38 cellular contexts compared by ENCODE assay signal in genomic region chr11:40842750-40843339, GRCh38.
"Had no signal": no experiment of that assay in that cellular context is flagged by ENCODE, and none has a peak within 500 bp of the region (broad histone marks: within the 10 kb centered on the region; RNA-seq: fewer than 3 reads in every experiment).

No MANE protein-coding gene starts in this region.

- H3K27ac ChIP-seq: ascending aorta, cardiac muscle cell, VCaP had no signal

- ATAC-seq: activated CD4-positive, alpha-beta T cell treated with anti-CD3 and anti-CD28 coated beads for 36 hours; activated CD4-positive, CD25-positive, alpha-beta regulatory T cell treated with anti-CD3 and anti-CD28 coated beads, Interleukin-2, amount 50 U/mL, for 24 hours; activated CD8-positive, alpha-beta memory T cell treated with anti-CD3 and anti-CD28 coated beads, Interleukin-2, amount 10 ng/mL, durations not matched to agents 7 days and 5 days; activated CD8-positive, alpha-beta T cell treated with anti-CD3 and anti-CD28 coated beads, Interleukin-2, amount 10 ng/mL, durations not matched to agents 7 days and 5 days; activated naive CD8-positive, alpha-beta T cell treated with anti-CD3 and anti-CD28 coated beads, Interleukin-2, amount 50 U/mL, for 24 hours had no signal

- H3K36me3 ChIP-seq: ascending aorta, cardiac muscle cell had no signal

- H3K27ac Mint-ChIP-seq: activated CD4-positive, alpha-beta memory T cell treated with anti-CD3 and anti-CD28 coated beads, Interleukin-2, amount 10 ng/mL, durations not matched to agents 7 days and 5 days; activated CD4-positive, alpha-beta T cell treated with anti-CD3 and anti-CD28 coated beads for 36 hours; activated CD4-positive, alpha-beta T cell treated with anti-CD3 and anti-CD28 coated beads, Interleukin-2, amount 10 ng/mL, durations not matched to agents 7 days and 5 days; activated CD8-positive, alpha-beta memory T cell treated with anti-CD3 and anti-CD28 coated beads, Interleukin-2, amount 10 ng/mL, durations not matched to agents 7 days and 5 days; activated CD8-positive, alpha-beta T cell treated with anti-CD3 and anti-CD28 coated beads, Interleukin-2, amount 10 ng/mL, durations not matched to agents 7 days and 5 days; activated naive CD4-positive, alpha-beta T cell treated with anti-CD3 and anti-CD28 coated beads, Interleukin-2, amount 10 ng/mL, durations not matched to agents 7 days and 5 days; activated naive CD4-positive, alpha-beta T cell treated with anti-CD3 and anti-CD28 coated beads, Interleukin-2, amount 50 U/mL, for 24 hours; activated naive CD8-positive, alpha-beta T cell; activated naive CD8-positive, alpha-beta T cell treated with anti-CD3 and anti-CD28 coated beads, Interleukin-2, amount 10 ng/mL, durations not matched to agents 7 days and 5 days; activated naive CD8-positive, alpha-beta T cell treated with anti-CD3 and anti-CD28 coated beads, Interleukin-2, amount 50 U/mL, for 24 hours; activated T-cell treated with anti-CD3 and anti-CD28 coated beads, Interleukin-2, amount 50 U/mL, for 24 hours; activated T-helper 2 cell treated with anti-CD3 and anti-CD28 coated beads, Interferon-gamma antibody, Interleukin-2, Interleukin-4, amounts not matched to agents 10 μg/mL and 5 μg/mL and 100 μg/mL, durations not matched to agents 14 hours and 24 hours and 36 hours; brain; T-helper 1 cell treated with Interleukin-12 subunit alpha and Interleukin-12 subunit beta and Interleukin-4 antibody, amounts not matched to agents 30 μg/mL and 1 μg/mL, for 36 hours; T-helper 2 cell treated with Interferon-gamma antibody and Interleukin-4, amounts not matched to agents 5 μg/mL and 100 μg/mL, for 36 hours had no signal

- H3K27me3 ChIP-seq: ascending aorta, cardiac muscle cell had no signal

- H3K4me1 ChIP-seq: ascending aorta had no signal

- DNase-seq: activated CD4-positive, alpha-beta memory T cell treated with anti-CD3 and anti-CD28 coated beads, Interleukin-2, amount 10 ng/mL, durations not matched to agents 7 days and 5 days; activated CD4-positive, alpha-beta T cell treated with anti-CD3 and anti-CD28 coated beads for 1 hour; activated CD4-positive, alpha-beta T cell treated with anti-CD3 and anti-CD28 coated beads for 36 hours; activated CD4-positive, alpha-beta T cell treated with anti-CD3 and anti-CD28 coated beads for 48 hours; activated CD4-positive, alpha-beta T cell treated with anti-CD3 and anti-CD28 coated beads, Interleukin-2, amount 10 ng/mL, durations not matched to agents 7 days and 5 days; activated CD4-positive, alpha-beta T cell treated with anti-CD3 and anti-CD28 coated beads, Interleukin-2, amount 50 U/mL, for 48 hours; activated CD4-positive, CD25-positive, alpha-beta regulatory T cell; activated CD8-positive, alpha-beta memory T cell treated with anti-CD3 and anti-CD28 coated beads for 24 hours; activated CD8-positive, alpha-beta memory T cell treated with anti-CD3 and anti-CD28 coated beads, Interleukin-2, amount 10 ng/mL, durations not matched to agents 7 days and 5 days; activated CD8-positive, alpha-beta memory T cell treated with anti-CD3 and anti-CD28 coated beads, Interleukin-2, amount 50 U/mL, for 48 hours; activated CD8-positive, alpha-beta T cell treated with anti-CD3 and anti-CD28 coated beads, Interleukin-2, amount 10 ng/mL, durations not matched to agents 7 days and 5 days; activated effector memory CD4-positive, alpha-beta T cell treated with Interleukin-2 at 50 U/mL for 16 hours; activated gamma-delta T cell; activated naive CD4-positive, alpha-beta T cell treated with anti-CD3 and anti-CD28 coated beads, Interleukin-2, amount 10 ng/mL, durations not matched to agents 7 days and 5 days; activated naive CD4-positive, alpha-beta T cell treated with Interleukin-2 at 50 U/mL for 16 hours; activated naive CD8-positive, alpha-beta T cell treated with anti-CD3 and anti-CD28 coated beads, Interleukin-2, amount 10 ng/mL, durations not matched to agents 7 days and 5 days; activated naive CD8-positive, alpha-beta T cell treated with anti-CD3 and anti-CD28 coated beads, Interleukin-2, amount 50 U/mL, for 24 hours; activated T-cell treated with anti-CD3 and anti-CD28 coated beads, Interleukin-2, amount 50 U/mL, for 24 hours; activated T-cell treated with anti-CD3 and anti-CD28 coated beads, Interleukin-2, amount 50 U/mL, for 48 hours; amygdala; anterior cingulate cortex; caudate nucleus; cerebellar nuclear complex; T-helper 2 cell; T-helper 9 cell had no signal

- H3K27me3 Mint-ChIP-seq: activated CD4-positive, alpha-beta memory T cell treated with anti-CD3 and anti-CD28 coated beads, Interleukin-2, amount 10 ng/mL, durations not matched to agents 7 days and 5 days; activated CD4-positive, alpha-beta T cell treated with anti-CD3 and anti-CD28 coated beads for 36 hours; activated CD4-positive, alpha-beta T cell treated with anti-CD3 and anti-CD28 coated beads, Interleukin-2, amount 10 ng/mL, durations not matched to agents 7 days and 5 days; activated CD8-positive, alpha-beta memory T cell treated with anti-CD3 and anti-CD28 coated beads, Interleukin-2, amount 10 ng/mL, durations not matched to agents 7 days and 5 days; activated naive CD4-positive, alpha-beta T cell treated with anti-CD3 and anti-CD28 coated beads, Interleukin-2, amount 10 ng/mL, durations not matched to agents 7 days and 5 days; activated naive CD4-positive, alpha-beta T cell treated with anti-CD3 and anti-CD28 coated beads, Interleukin-2, amount 50 U/mL, for 24 hours; activated naive CD8-positive, alpha-beta T cell; activated naive CD8-positive, alpha-beta T cell treated with anti-CD3 and anti-CD28 coated beads, Interleukin-2, amount 10 ng/mL, durations not matched to agents 7 days and 5 days; activated naive CD8-positive, alpha-beta T cell treated with anti-CD3 and anti-CD28 coated beads, Interleukin-2, amount 50 U/mL, for 24 hours; activated T-cell treated with anti-CD3 and anti-CD28 coated beads, Interleukin-2, amount 50 U/mL, for 24 hours; brain; central memory CD8-positive, alpha-beta T cell had no signal

- H3K36me3 Mint-ChIP-seq: activated CD8-positive, alpha-beta memory T cell treated with anti-CD3 and anti-CD28 coated beads, Interleukin-2, amount 10 ng/mL, durations not matched to agents 7 days and 5 days; activated naive CD4-positive, alpha-beta T cell treated with anti-CD3 and anti-CD28 coated beads, Interleukin-2, amount 10 ng/mL, durations not matched to agents 7 days and 5 days; activated naive CD4-positive, alpha-beta T cell treated with anti-CD3 and anti-CD28 coated beads, Interleukin-2, amount 50 U/mL, for 24 hours; activated naive CD8-positive, alpha-beta T cell; activated naive CD8-positive, alpha-beta T cell treated with anti-CD3 and anti-CD28 coated beads, Interleukin-2, amount 10 ng/mL, durations not matched to agents 7 days and 5 days; brain had no signal

- FAIRE-seq: bronchial epithelial cell, TTC549 had no signal

- H3K4me1 Mint-ChIP-seq: activated CD4-positive, alpha-beta memory T cell treated with anti-CD3 and anti-CD28 coated beads, Interleukin-2, amount 10 ng/mL, durations not matched to agents 7 days and 5 days; activated CD4-positive, alpha-beta T cell treated with anti-CD3 and anti-CD28 coated beads for 36 hours; activated CD4-positive, alpha-beta T cell treated with anti-CD3 and anti-CD28 coated beads, Interleukin-2, amount 10 ng/mL, durations not matched to agents 7 days and 5 days; activated CD8-positive, alpha-beta memory T cell treated with anti-CD3 and anti-CD28 coated beads, Interleukin-2, amount 10 ng/mL, durations not matched to agents 7 days and 5 days; activated naive CD4-positive, alpha-beta T cell treated with anti-CD3 and anti-CD28 coated beads, Interleukin-2, amount 10 ng/mL, durations not matched to agents 7 days and 5 days; activated naive CD4-positive, alpha-beta T cell treated with anti-CD3 and anti-CD28 coated beads, Interleukin-2, amount 50 U/mL, for 24 hours; activated naive CD8-positive, alpha-beta T cell treated with anti-CD3 and anti-CD28 coated beads, Interleukin-2, amount 10 ng/mL, durations not matched to agents 7 days and 5 days; activated naive CD8-positive, alpha-beta T cell treated with anti-CD3 and anti-CD28 coated beads, Interleukin-2, amount 50 U/mL, for 24 hours; central memory CD8-positive, alpha-beta T cell had no signal

- H3K4me3 ChIP-seq: ascending aorta, cardiac muscle cell had no signal

- H3K4me3 Mint-ChIP-seq: activated CD4-positive, alpha-beta memory T cell treated with anti-CD3 and anti-CD28 coated beads, Interleukin-2, amount 10 ng/mL, durations not matched to agents 7 days and 5 days; activated CD4-positive, alpha-beta T cell treated with anti-CD3 and anti-CD28 coated beads for 36 hours; activated CD4-positive, alpha-beta T cell treated with anti-CD3 and anti-CD28 coated beads, Interleukin-2, amount 10 ng/mL, durations not matched to agents 7 days and 5 days; activated CD8-positive, alpha-beta memory T cell treated with anti-CD3 and anti-CD28 coated beads, Interleukin-2, amount 10 ng/mL, durations not matched to agents 7 days and 5 days; activated CD8-positive, alpha-beta T cell treated with anti-CD3 and anti-CD28 coated beads, Interleukin-2, amount 10 ng/mL, durations not matched to agents 7 days and 5 days; activated naive CD4-positive, alpha-beta T cell treated with anti-CD3 and anti-CD28 coated beads, Interleukin-2, amount 10 ng/mL, durations not matched to agents 7 days and 5 days; activated naive CD4-positive, alpha-beta T cell treated with anti-CD3 and anti-CD28 coated beads, Interleukin-2, amount 50 U/mL, for 24 hours; activated naive CD8-positive, alpha-beta T cell; activated naive CD8-positive, alpha-beta T cell treated with anti-CD3 and anti-CD28 coated beads, Interleukin-2, amount 10 ng/mL, durations not matched to agents 7 days and 5 days; activated naive CD8-positive, alpha-beta T cell treated with anti-CD3 and anti-CD28 coated beads, Interleukin-2, amount 50 U/mL, for 24 hours; activated T-cell treated with anti-CD3 and anti-CD28 coated beads, Interleukin-2, amount 50 U/mL, for 24 hours; brain; central memory CD8-positive, alpha-beta T cell; T-helper 1 cell treated with Interleukin-12 subunit alpha and Interleukin-12 subunit beta and Interleukin-4 antibody, amounts not matched to agents 30 μg/mL and 1 μg/mL, for 36 hours; T-helper 2 cell treated with Interferon-gamma antibody and Interleukin-4, amounts not matched to agents 5 μg/mL and 100 μg/mL, for 36 hours had no signal

- H3K9me3 ChIP-seq: ascending aorta had no signal
